In genomic region chr7:141674201-141674671, GRCh38 we compare ENCODE assay signal across 13 cellular contexts. TPM values are rescaled to one million over a fixed set of nuclear protein-coding genes. Genes with fewer than 3 reads are reported as not detected.
A peak's percentile ranks its signal among the peaks of the same experiment; 100 is the strongest.
DNase-seq lines count a peak whose midpoint lies in the region; ATAC-seq, FAIRE-seq and TF ChIP-seq lines count a peak whose summit lies in the region.
"Had no signal": no experiment of that assay in that cellular context is flagged by ENCODE, and none has a peak within 500 bp of the region (broad histone marks: within the 10 kb centered on the region; RNA-seq: fewer than 3 reads in every experiment).

No MANE protein-coding gene starts in this region.

- H3K9me3 ChIP-seq in K562 (replicated peaks; ENCODE audit: control insufficient read depth, insufficient read depth, low read depth, low read length) (no peaks in the 10 kb centered on the region), parathyroid adenoma (ENCODE audit: control insufficient read depth, low read length) (no peaks in the 10 kb centered on the region)
- H3K9me3 ChIP-seq: upper lobe of left lung had no signal

- FAIRE-seq in K562 (lab: Jason Lieb, UNC): no peak
- FAIRE-seq: kidney had no signal

- CTCF ChIA-PET in K562 (lab: Yijun Ruan, JAX; ENCODE audit: low intra/inter-chr PET ratio): interaction anchor here (1.7 kb wide), 1 partner anchor 20 kb away, joined by 4 read pairs; no protein-coding TSS in a partner anchor

- no peaks in the 10 kb centered on the region for H3K9me1 ChIP-seq in K562 (ENCODE audit: control insufficient read depth, insufficient read depth, low read length)

- WGBS in K562 (ENCODE audit: insufficient coverage, low coverage, missing lambda C conversion rate): 26% methylated on average over 5 of the region's 5 CpGs

- H3K27ac ChIP-seq in K562 (ENCODE audit: extremely low read depth, low read depth, low read length): no peak overlapping the region
- peak overlapping the region; percentile 5 for H3K27ac ChIP-seq in parathyroid adenoma

- DNase-seq in HPDE6-E6E7 (ENCODE audit: extremely low spot score) (peak; percentile 76), K562 (ENCODE audit: extremely low read depth in 1 of 4, low spot score in 3 of 4) (no peak), left ventricle myocardium superior (no peak), NCI-H1436 treated with DMSO at 0.1 percent for 48 hours (lab: John Stamatoyannopoulos, UW) (no peak), Kasumi-1 (lab: John Stamatoyannopoulos, UW) (no peak)
- DNase-seq: activated CD4-positive, alpha-beta T cell treated with anti-CD3 and anti-CD28 coated beads, Interleukin-2, amount 50 U/mL, for 1 hour; cerebellar nuclear complex; kidney; NCI-H187; upper lobe of left lung had no signal

- intact Hi-C loops in K562 (cut with micrococcal nuclease): loop anchor here (2.0 kb wide), 1 partner anchor 19 kb away; no protein-coding TSS in a partner anchor
- intact Hi-C loops in left ventricle myocardium superior (cut with micrococcal nuclease): no loop called here

- peak overlapping the region; percentile 14; the same call in 1 of the 2 replicates for H2AFZ ChIP-seq in K562 (ENCODE audit: low read depth, low read length)
- H2AFZ ChIP-seq in parathyroid adenoma: no peak overlapping the region

- ATAC-seq in K562: peak; percentile 26
- peak; percentile 64 for ATAC-seq in left ventricle myocardium superior
- no peak for ATAC-seq in GM21786 (IDR thresholded peaks at IDR 0.05; ENCODE audit: unreplicated experiment)
- no peak for ATAC-seq in HG03439 (IDR thresholded peaks at IDR 0.05; ENCODE audit: unreplicated experiment)

- TF ChIP-seq CTCF in K562 (IDR thresholded peaks at IDR 0.05 in 2 of 3, conservative IDR thresholded peaks at IDR 0.05 in 1 of 3; ENCODE audit: insufficient read depth in 2 of 3, low read depth in 1 of 3, low read length in 3 of 3) (no peak), parathyroid adenoma (IDR thresholded peaks at IDR 0.05) (no peak)

- H3K9ac ChIP-seq in K562 (ENCODE audit: insufficient read depth in 1 of 2, low read depth in 2 of 2, low read length in 2 of 2): no peak overlapping the region
- H3K9ac ChIP-seq in parathyroid adenoma: no peak overlapping the region

- no peaks in the 10 kb centered on the region for H3K36me3 ChIP-seq in K562 (ENCODE audit: control insufficient read depth, insufficient read depth, low read length)
- no peaks in the 10 kb centered on the region for H3K36me3 ChIP-seq in parathyroid adenoma (ENCODE audit: control insufficient read depth, insufficient read depth, low read length)

- TF ChIP-seq POLR2A in K562 (conservative IDR thresholded peaks at IDR 0.05): no peak

- TF ChIP-seq EP300 in K562 (IDR thresholded peaks at IDR 0.05; ENCODE audit: low read length): no peak

- no peaks in the 10 kb centered on the region for H3K79me2 ChIP-seq in K562 (ENCODE audit: control insufficient read depth, insufficient read depth, low read length)
- H3K79me2 ChIP-seq in parathyroid adenoma: no peaks in the 10 kb centered on the region

- peaks cover 0 to 3% of the 10 kb centered on the region in 2 experiments; a peak in 2 of 5 replicates for H3K4me1 ChIP-seq in K562 (replicated peaks in 1 of 2; ENCODE audit: control insufficient read depth in 2 of 2, insufficient read depth in 2 of 2, low read length in 2 of 2)
- no peaks in the 10 kb centered on the region for H3K4me1 ChIP-seq in parathyroid adenoma
- H3K4me1 ChIP-seq: upper lobe of left lung had no signal

- BruUV-seq in K562 (replicated peaks; lab: Mats Ljungman, UMichigan): no TSS peak

- H3K27me3 ChIP-seq in K562 (ENCODE audit: control insufficient read depth in 2 of 2, insufficient read depth in 2 of 2, low read length in 2 of 2) (peaks cover 11 to 28% of the 10 kb centered on the region in 2 experiments), parathyroid adenoma (ENCODE audit: control insufficient read depth, insufficient read depth, low read length) (no peaks in the 10 kb centered on the region)
- H3K27me3 ChIP-seq: upper lobe of left lung had no signal

- POLR2A ChIA-PET in K562 (lab: Yijun Ruan, JAX): no interaction called here

- no peak overlapping the region for H3K4me2 ChIP-seq in K562 (ENCODE audit: insufficient read depth, low read length)
- H3K4me2 ChIP-seq in parathyroid adenoma (ENCODE audit: low read length): no peak overlapping the region

- no peak overlapping the region for H3K4me3 ChIP-seq in K562
- H3K4me3 ChIP-seq in parathyroid adenoma (ENCODE audit: low read depth, low read length): no peak overlapping the region
- H3K4me3 ChIP-seq: upper lobe of left lung had no signal

- no peak for TF ChIP-seq RAD21 in K562 (CRISPR knock-in tag; conservative IDR thresholded peaks at IDR 0.05 in 1 of 2, IDR thresholded peaks at IDR 0.05 in 1 of 2)

- no peaks in the 10 kb centered on the region for H4K20me1 ChIP-seq in K562 (replicated peaks; ENCODE audit: control insufficient read depth, insufficient read depth, low read length)

- in situ Hi-C loops in K562 (cut with MboI): no loop called here

TF ChIP-seq in K562, 482 proteins besides CTCF, POLR2A, EP300 and RAD21:
- TF ChIP-seq CCAR2 (IDR thresholded peaks at IDR 0.05; ENCODE audit: low read depth, low read length) (no peak), SPI1 (IDR thresholded peaks at IDR 0.05; ENCODE audit: borderline replicate concordance, low read depth, low read length) (no peak), GABPB2 (CRISPR knock-in tag; conservative IDR thresholded peaks at IDR 0.05) (no peak)
TF ChIP-seq in K562: peak in this region for 0.

RNA-seq across cellular contexts. Expression of gene DENND11, which starts 27.7 kb away (rescaled TPM):
- 0.83 and 0.88 TPM in 2 replicates for total RNA-seq in K562 (2011; cell fraction: chromatin; rRNA removed; ENCODE audit: low replicate concordance)
- total RNA-seq in K562 (2011; cell fraction: nucleolus; rRNA removed): 0.39 and 0.50 TPM in 2 replicates
- total RNA-seq in K562 (2011; cell fraction: nucleoplasm; rRNA removed): 0.81 and 1.2 TPM in 2 replicates
- 0.29 and 0.32 TPM in 2 replicates for total RNA-seq in K562 (2014; rRNA removed)
- 0.44 and 0.45 TPM in 2 replicates for total RNA-seq in K562 (2014; rRNA removed; fragmentation: Illumina TruSeq; extraction: Trizol)
- 0.22 and 0.23 TPM in 2 replicates for total RNA-seq in K562 (2015; rRNA removed; fragmentation: Illumina TruSeq; extraction: Trizol)
- 0.49 and 0.65 TPM in 2 replicates for total RNA-seq in K562 (2021)
- polyA plus RNA-seq in K562 (2011; rRNA removed): 0.85 and 1.1 TPM in 2 replicates
- polyA plus RNA-seq in K562 (2011; cell fraction: cytosol; rRNA removed): 0.48 and 0.58 TPM in 2 replicates
- polyA plus RNA-seq in K562 (2011; cell fraction: nucleus; rRNA removed): 1.7 and 2.4 TPM in 2 replicates
- polyA plus RNA-seq in K562 (2012): 0.30 and 0.48 TPM in 2 replicates
- 0.36 and 0.40 TPM in 2 replicates for polyA plus RNA-seq in K562 (2014; fragmentation: Illumina TruSeq; extraction: Trizol)
- under 1 TPM; 0.07 to 0.14 TPM for polyA plus RNA-seq in K562 (2014; fragmentation: Nextera tagmentation; extraction: Ambion mirVana)
- 0.32 and 0.41 TPM in 2 replicates for polyA plus RNA-seq in K562 (2014; rRNA removed)
- polyA minus RNA-seq in K562 (2011; rRNA and poly(A)+ RNA removed): 1.2 and 1.6 TPM in 2 replicates
- 0.57 and 0.91 TPM in 2 replicates for polyA minus RNA-seq in K562 (2011; cell fraction: cytosol; rRNA and poly(A)+ RNA removed)
- 0.94 and 1.1 TPM in 2 replicates for polyA minus RNA-seq in K562 (2011; cell fraction: nucleus; rRNA and poly(A)+ RNA removed)
- total RNA-seq in left ventricle myocardium superior: 10.8 TPM

RNA-seq across cellular contexts. Expression of gene WEE2, which starts 33.9 kb away (rescaled TPM):
- total RNA-seq in K562 (2011; cell fraction: chromatin; rRNA removed; ENCODE audit: low replicate concordance): not detected in 2 replicates
- not detected in 2 replicates for total RNA-seq in K562 (2011; cell fraction: nucleolus; rRNA removed)
- not detected in 2 replicates for total RNA-seq in K562 (2011; cell fraction: nucleoplasm; rRNA removed)
- total RNA-seq in K562 (2014; rRNA removed) (not detected in 2 replicates), K562 (2014; rRNA removed; fragmentation: Illumina TruSeq; extraction: Trizol) (not detected in 2 replicates), K562 (2015; rRNA removed; fragmentation: Illumina TruSeq; extraction: Trizol) (not detected in 2 replicates), K562 (2021) (not detected in 2 replicates), left ventricle myocardium superior (not detected)
- polyA plus RNA-seq in K562 (2011; rRNA removed) (not detected in 2 replicates), K562 (2014; fragmentation: Illumina TruSeq; extraction: Trizol) (not detected in 2 replicates), K562 (2014; fragmentation: Nextera tagmentation; extraction: Ambion mirVana) (not detected), K562 (2014; rRNA removed) (not detected in 2 replicates)
- not detected in 2 replicates for polyA plus RNA-seq in K562 (2011; cell fraction: cytosol; rRNA removed)
- not detected in 2 replicates for polyA plus RNA-seq in K562 (2011; cell fraction: nucleus; rRNA removed)
- not detected in 2 replicates for polyA plus RNA-seq in K562 (2012)
- polyA minus RNA-seq in K562 (2011; rRNA and poly(A)+ RNA removed): not detected in 2 replicates
- not detected in 2 replicates for polyA minus RNA-seq in K562 (2011; cell fraction: cytosol; rRNA and poly(A)+ RNA removed)
- polyA minus RNA-seq in K562 (2011; cell fraction: nucleus; rRNA and poly(A)+ RNA removed): not detected in 2 replicates

Comparison
In these comparisons a context has a peak if more than half of its experiments do, and no peak if none do; other contexts are left out.
1. ATAC-seq: peak in K562 (single experiment) and left ventricle myocardium superior (single experiment); none in GM21786 (single experiment) and HG03439 (single experiment).